Comparison of ENCODE assay signal across 20 cellular contexts in the genomic region with DNA sequence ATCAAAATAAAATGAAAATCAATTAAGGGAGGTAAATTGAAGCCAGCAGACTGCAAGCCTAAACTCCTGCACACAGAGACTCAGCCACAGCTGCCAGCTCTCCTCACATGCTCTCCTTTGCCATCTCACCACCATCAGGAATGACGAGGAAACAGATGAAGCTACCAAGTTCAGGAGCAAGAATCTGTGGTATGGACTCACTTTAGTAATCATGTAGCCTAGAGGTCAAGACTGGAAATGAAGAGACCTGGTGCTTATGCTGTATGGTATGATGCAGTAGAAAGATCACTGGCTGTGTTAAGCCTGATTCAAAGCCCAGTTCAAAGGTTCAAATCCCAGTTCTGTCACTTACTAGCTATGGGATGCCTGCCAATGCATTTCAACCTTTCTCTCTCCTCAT.
DNase-seq lines count a peak whose midpoint lies in the region; ATAC-seq and TF ChIP-seq lines count a peak whose summit lies in the region.
"Had no signal": no experiment of that assay in that cellular context is flagged by ENCODE, and none has a peak within 500 bp of the region (broad histone marks: within the 10 kb centered on the region; RNA-seq: fewer than 3 reads in every experiment).

No MANE protein-coding gene starts in this region.

- H3K4me1 ChIP-seq in thyroid gland (no peaks in the 10 kb centered on the region), adrenal gland (replicated peaks in 1 of 2) (no peaks in the 10 kb centered on the region)

- TF ChIP-seq CTCF in WTC11 (IDR thresholded peaks at IDR 0.05) (no peak), thyroid gland (IDR thresholded peaks at IDR 0.05) (no peak), adrenal gland (IDR thresholded peaks at IDR 0.05) (no peak)

- 69 to 96% methylated on average over 1 of the region's 1 CpG for WGBS in thyroid gland, 2 donors
- WGBS in adrenal gland, 4 donors = 39 to 70% (median 65%) methylated on average over 1 of the region's 1 CpG

- H3K4me3 ChIP-seq in thyroid gland (replicated peaks in 1 of 3) (no peak overlapping the region), adrenal gland (no peak overlapping the region)
- H3K4me3 ChIP-seq: GM12878, K562, MG63 had no signal

- H3K9me3 ChIP-seq in thyroid gland = no peaks in the 10 kb centered on the region
- H3K9me3 ChIP-seq in adrenal gland (replicated peaks in 1 of 3) = peaks cover 0 to 9% (median 8%) of the 10 kb centered on the region in 3 donors

- H3K4me3 Mint-ChIP-seq in WTC11 = no peak overlapping the region

- peaks cover 18% of the 10 kb centered on the region for H3K9me3 Mint-ChIP-seq in WTC11

- H3K36me3 ChIP-seq in thyroid gland (no peaks in the 10 kb centered on the region), adrenal gland (replicated peaks in 1 of 2) (no peaks in the 10 kb centered on the region)
- H3K36me3 ChIP-seq: MG63 had no signal

- H3K4me1 Mint-ChIP-seq in WTC11 = peaks cover 13% of the 10 kb centered on the region

- CTCF ChIA-PET in WTC11 (lab: Charles Lee) = interaction anchor here (0.8 to 1.5 kb wide), 2 partner anchors 9 to 10 kb away, joined by 3 read pairs; no protein-coding TSS in a partner anchor

- peaks cover 13% of the 10 kb centered on the region for H3K36me3 Mint-ChIP-seq in WTC11

- H3K27me3 Mint-ChIP-seq in WTC11 (ENCODE audit: low read depth) = no peaks in the 10 kb centered on the region

- H3K27ac ChIP-seq in thyroid gland (no peak overlapping the region), adrenal gland (no peak overlapping the region)

- peak; percentile 34; the same call in 1 of the 2 replicates for ATAC-seq in WTC11
- ATAC-seq: GM12878, K562, Panc1 had no signal

- no peaks in the 10 kb centered on the region for H3K27me3 ChIP-seq in thyroid gland
- no peaks in the 10 kb centered on the region for H3K27me3 ChIP-seq in adrenal gland
- H3K27me3 ChIP-seq: MG63 had no signal

- POLR2A ChIA-PET in WTC11 (lab: Charles Lee) = no interaction called here

- intact Hi-C loops in thyroid gland (cut with DNase I) (no loop called here), adrenal gland (cut with DNase I) (no loop called here)

- no peak overlapping the region for H3K27ac Mint-ChIP-seq in WTC11

- no peak for TF ChIP-seq POLR2A in thyroid gland (IDR thresholded peaks at IDR 0.05)
- TF ChIP-seq POLR2A in adrenal gland (IDR thresholded peaks at IDR 0.05) = no peak

- DNase-seq in EH (ENCODE audit: low read depth) = peak; percentile 22
- DNase-seq in HT1080 (ENCODE audit: low read depth) = peak; percentile 20
- DNase-seq in WTC11 (ENCODE audit: low spot score) = no peak
- peak; percentile 33 for DNase-seq in kidney tubule cell (ENCODE audit: low spot score)
- no peak for DNase-seq in thyroid gland
- DNase-seq in adrenal gland = no peak
- DNase-seq in SW 1271 (lab: John Stamatoyannopoulos, UW) = no peak
- DNase-seq in A172 (ENCODE audit: low spot score) = no peak
- DNase-seq: Calu3, GDM1, H7, MG63, NCI-H2029, NCI-H2227 treated with DMSO at 0.1 percent for 48 hours, NCI-H526 treated with DMSO at 0.1 percent for 48 hours, SIG-M5, SK-N-SH had no signal

TF ChIP-seq in WTC11, 78 proteins besides CTCF, POLR2A, EP300 and RAD21:
- TF ChIP-seq, protein P1, sequence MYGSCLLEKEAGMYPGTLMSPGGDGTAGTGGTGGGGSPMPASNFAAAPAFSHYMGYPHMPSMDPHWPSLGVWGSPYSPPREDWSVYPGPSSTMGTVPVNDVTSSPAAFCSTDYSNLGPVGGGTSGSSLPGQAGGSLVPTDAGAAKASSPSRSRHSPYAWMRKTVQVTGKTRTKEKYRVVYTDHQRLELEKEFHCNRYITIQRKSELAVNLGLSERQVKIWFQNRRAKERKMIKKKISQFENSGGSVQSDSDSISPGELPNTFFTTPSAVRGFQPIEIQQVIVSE (CRISPR knock-in tag; IDR thresholded peaks at IDR 0.05; ENCODE audit: borderline replicate concordance) = no peak
- no peak for TF ChIP-seq NR3C1 (CRISPR knock-in tag; conservative IDR thresholded peaks at IDR 0.05; ENCODE audit: low read depth)
- TF ChIP-seq, protein P2, sequence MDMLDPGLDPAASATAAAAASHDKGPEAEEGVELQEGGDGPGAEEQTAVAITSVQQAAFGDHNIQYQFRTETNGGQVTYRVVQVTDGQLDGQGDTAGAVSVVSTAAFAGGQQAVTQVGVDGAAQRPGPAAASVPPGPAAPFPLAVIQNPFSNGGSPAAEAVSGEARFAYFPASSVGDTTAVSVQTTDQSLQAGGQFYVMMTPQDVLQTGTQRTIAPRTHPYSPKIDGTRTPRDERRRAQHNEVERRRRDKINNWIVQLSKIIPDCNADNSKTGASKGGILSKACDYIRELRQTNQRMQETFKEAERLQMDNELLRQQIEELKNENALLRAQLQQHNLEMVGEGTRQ (CRISPR knock-in tag; IDR thresholded peaks at IDR 0.05) = no peak
- TF ChIP-seq, protein P3, sequence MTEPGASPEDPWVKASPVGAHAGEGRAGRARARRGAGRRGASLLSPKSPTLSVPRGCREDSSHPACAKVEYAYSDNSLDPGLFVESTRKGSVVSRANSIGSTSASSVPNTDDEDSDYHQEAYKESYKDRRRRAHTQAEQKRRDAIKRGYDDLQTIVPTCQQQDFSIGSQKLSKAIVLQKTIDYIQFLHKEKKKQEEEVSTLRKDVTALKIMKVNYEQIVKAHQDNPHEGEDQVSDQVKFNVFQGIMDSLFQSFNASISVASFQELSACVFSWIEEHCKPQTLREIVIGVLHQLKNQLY (CRISPR knock-in tag; IDR thresholded peaks at IDR 0.05) = no peak
- TF ChIP-seq, protein P4, sequence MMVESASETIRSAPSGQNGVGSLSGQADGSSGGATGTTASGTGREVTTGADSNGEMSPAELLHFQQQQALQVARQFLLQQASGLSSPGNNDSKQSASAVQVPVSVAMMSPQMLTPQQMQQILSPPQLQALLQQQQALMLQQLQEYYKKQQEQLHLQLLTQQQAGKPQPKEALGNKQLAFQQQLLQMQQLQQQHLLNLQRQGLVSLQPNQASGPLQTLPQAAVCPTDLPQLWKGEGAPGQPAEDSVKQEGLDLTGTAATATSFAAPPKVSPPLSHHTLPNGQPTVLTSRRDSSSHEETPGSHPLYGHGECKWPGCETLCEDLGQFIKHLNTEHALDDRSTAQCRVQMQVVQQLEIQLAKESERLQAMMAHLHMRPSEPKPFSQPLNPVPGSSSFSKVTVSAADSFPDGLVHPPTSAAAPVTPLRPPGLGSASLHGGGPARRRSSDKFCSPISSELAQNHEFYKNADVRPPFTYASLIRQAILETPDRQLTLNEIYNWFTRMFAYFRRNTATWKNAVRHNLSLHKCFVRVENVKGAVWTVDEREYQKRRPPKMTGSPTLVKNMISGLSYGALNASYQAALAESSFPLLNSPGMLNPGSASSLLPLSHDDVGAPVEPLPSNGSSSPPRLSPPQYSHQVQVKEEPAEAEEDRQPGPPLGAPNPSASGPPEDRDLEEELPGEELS (CRISPR knock-in tag; IDR thresholded peaks at IDR 0.05) = no peak
- no peak for TF ChIP-seq NFE2L1 (CRISPR knock-in tag; IDR thresholded peaks at IDR 0.05)
- TF ChIP-seq NFATC4 (CRISPR knock-in tag; IDR thresholded peaks at IDR 0.05) = no peak
- no peak for TF ChIP-seq TEAD4 (CRISPR knock-in tag; IDR thresholded peaks at IDR 0.05)
- TF ChIP-seq, protein P5, sequence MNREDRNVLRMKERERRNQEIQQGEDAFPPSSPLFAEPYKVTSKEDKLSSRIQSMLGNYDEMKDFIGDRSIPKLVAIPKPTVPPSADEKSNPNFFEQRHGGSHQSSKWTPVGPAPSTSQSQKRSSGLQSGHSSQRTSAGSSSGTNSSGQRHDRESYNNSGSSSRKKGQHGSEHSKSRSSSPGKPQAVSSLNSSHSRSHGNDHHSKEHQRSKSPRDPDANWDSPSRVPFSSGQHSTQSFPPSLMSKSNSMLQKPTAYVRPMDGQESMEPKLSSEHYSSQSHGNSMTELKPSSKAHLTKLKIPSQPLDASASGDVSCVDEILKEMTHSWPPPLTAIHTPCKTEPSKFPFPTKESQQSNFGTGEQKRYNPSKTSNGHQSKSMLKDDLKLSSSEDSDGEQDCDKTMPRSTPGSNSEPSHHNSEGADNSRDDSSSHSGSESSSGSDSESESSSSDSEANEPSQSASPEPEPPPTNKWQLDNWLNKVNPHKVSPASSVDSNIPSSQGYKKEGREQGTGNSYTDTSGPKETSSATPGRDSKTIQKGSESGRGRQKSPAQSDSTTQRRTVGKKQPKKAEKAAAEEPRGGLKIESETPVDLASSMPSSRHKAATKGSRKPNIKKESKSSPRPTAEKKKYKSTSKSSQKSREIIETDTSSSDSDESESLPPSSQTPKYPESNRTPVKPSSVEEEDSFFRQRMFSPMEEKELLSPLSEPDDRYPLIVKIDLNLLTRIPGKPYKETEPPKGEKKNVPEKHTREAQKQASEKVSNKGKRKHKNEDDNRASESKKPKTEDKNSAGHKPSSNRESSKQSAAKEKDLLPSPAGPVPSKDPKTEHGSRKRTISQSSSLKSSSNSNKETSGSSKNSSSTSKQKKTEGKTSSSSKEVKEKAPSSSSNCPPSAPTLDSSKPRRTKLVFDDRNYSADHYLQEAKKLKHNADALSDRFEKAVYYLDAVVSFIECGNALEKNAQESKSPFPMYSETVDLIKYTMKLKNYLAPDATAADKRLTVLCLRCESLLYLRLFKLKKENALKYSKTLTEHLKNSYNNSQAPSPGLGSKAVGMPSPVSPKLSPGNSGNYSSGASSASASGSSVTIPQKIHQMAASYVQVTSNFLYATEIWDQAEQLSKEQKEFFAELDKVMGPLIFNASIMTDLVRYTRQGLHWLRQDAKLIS (CRISPR knock-in tag; IDR thresholded peaks at IDR 0.05; ENCODE audit: borderline replicate concordance) = no peak

Comparison
In these comparisons a context has a peak if more than half of its experiments do, and no peak if none do; other contexts are left out.
1. DNase-seq: peak in EH (single experiment), HT1080 (single experiment) and kidney tubule cell (single experiment); none in WTC11 (single experiment), thyroid gland (0 of 2), adrenal gland (0 of 7), SW 1271 (0 of 2) and A172 (single experiment).